ENCODE assay signal across 10 cellular contexts in the genomic region with DNA sequence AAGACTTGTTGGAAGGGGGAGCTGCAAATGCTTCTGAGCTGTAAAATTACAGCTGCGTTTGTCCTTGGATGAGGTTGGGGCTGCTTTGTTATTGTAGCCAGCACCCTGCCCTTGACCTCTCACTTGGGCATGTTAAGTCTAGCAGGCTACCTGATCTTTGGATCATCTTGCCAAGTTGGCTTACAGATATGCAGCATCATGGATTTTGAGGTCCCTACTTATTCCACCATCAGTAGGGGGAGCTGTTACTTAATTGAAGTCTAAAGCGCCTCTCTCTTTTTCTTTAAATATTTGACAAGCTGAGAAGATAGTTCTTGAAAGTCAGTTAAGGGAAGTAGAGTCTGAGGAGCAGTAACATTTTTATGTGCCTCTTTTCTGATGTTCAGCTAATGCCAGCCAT.
A peak's percentile ranks its signal among the peaks of the same experiment; 100 is the strongest.
DNase-seq lines count a peak whose midpoint lies in the region; ATAC-seq and TF ChIP-seq lines count a peak whose summit lies in the region.
"Had no signal": no experiment of that assay in that cellular context is flagged by ENCODE, and none has a peak within 500 bp of the region (broad histone marks: within the 10 kb centered on the region; RNA-seq: fewer than 3 reads in every experiment).

No MANE protein-coding gene starts in this region.

- H3K4me1 ChIP-seq in OCI-LY7 (ENCODE audit: insufficient read depth, low read length, poor library complexity, severe bottlenecking) (no peaks in the 10 kb centered on the region), esophagus squamous epithelium (peaks cover 0 to 3% (median 0%) of the 10 kb centered on the region in 3 donors)
- H3K4me1 ChIP-seq in CD8-positive, alpha-beta T cell (ENCODE audit: insufficient read depth, low read length), result no peaks in the 10 kb centered on the region

- DNase-seq in NCI-H82 (lab: John Stamatoyannopoulos, UW) (peak; percentile 49), NCI-H82 treated with DMSO at 0.1 percent for 48 hours (lab: John Stamatoyannopoulos, UW; ENCODE audit: unreplicated experiment) (no peak), OCI-LY7 (ENCODE audit: low spot score) (peak; percentile 19), esophagus squamous epithelium (lab: John Stamatoyannopoulos, UW) (no peak), smooth muscle cell of the brain vasculature (ENCODE audit: low read depth, low spot score) (peak; percentile 21)
- DNase-seq in activated CD8-positive, alpha-beta memory T cell treated with anti-CD3 and anti-CD28 coated beads, Interleukin-2, amount 50 U/mL, for 48 hours, result no peak
- DNase-seq in CD8-positive, alpha-beta T cell, result no peak
- DNase-seq: CD4-positive, alpha-beta memory T cell had no signal

- no peak overlapping the region for H3K27ac ChIP-seq in OCI-LY7 (ENCODE audit: low read depth, low read length, poor library complexity, severe bottlenecking)
- H3K27ac ChIP-seq in esophagus squamous epithelium, result no peak overlapping the region
- H3K27ac ChIP-seq in CD8-positive, alpha-beta T cell (ENCODE audit: low read depth, low read length), result no peak overlapping the region

- 25 to 43% methylated on average over 2 of the region's 2 CpGs for WGBS in esophagus squamous epithelium, 2 donors

- no peak overlapping the region for H3K4me2 ChIP-seq in OCI-LY7 (ENCODE audit: low read length)

- H3K4me3 ChIP-seq in OCI-LY7 (ENCODE audit: low read depth, low read length, poor library complexity, severe bottlenecking) (no peak overlapping the region), esophagus squamous epithelium (no peak overlapping the region)
- H3K4me3 ChIP-seq in CD8-positive, alpha-beta T cell (ENCODE audit: low read depth, low read length), result no peak overlapping the region

- H3K79me2 ChIP-seq in OCI-LY7 (ENCODE audit: insufficient read depth, low read depth, low read length), result no peaks in the 10 kb centered on the region

- no peaks in the 10 kb centered on the region for H3K27me3 Mint-ChIP-seq in CD8-positive, alpha-beta T cell (ENCODE audit: low read depth)
- H3K27me3 Mint-ChIP-seq: CD4-positive, alpha-beta memory T cell had no signal

- no peaks in the 10 kb centered on the region for H3K27me3 ChIP-seq in esophagus squamous epithelium
- H3K27me3 ChIP-seq in CD8-positive, alpha-beta T cell (ENCODE audit: insufficient read depth, low read length), result no peaks in the 10 kb centered on the region

- intact Hi-C loops in OCI-LY7 (cut with micrococcal nuclease; ENCODE audit: unreplicated experiment) (no loop called here), esophagus squamous epithelium (cut with DNase I) (no loop called here)
- intact Hi-C loops in CD8-positive, alpha-beta T cell (cut with DNase I, micrococcal nuclease), result no loop called here

- H3K27ac Mint-ChIP-seq in CD8-positive, alpha-beta T cell, result no peak overlapping the region
- H3K27ac Mint-ChIP-seq: CD4-positive, alpha-beta memory T cell; T-helper 1 cell treated with Interleukin-12 subunit alpha and Interleukin-12 subunit beta and Interleukin-4 antibody, amounts not matched to agents 30 μg/mL and 1 μg/mL, for 36 hours had no signal

- H3K9me3 Mint-ChIP-seq in CD8-positive, alpha-beta T cell, result no peaks in the 10 kb centered on the region
- H3K9me3 Mint-ChIP-seq: T-helper 1 cell treated with Interleukin-12 subunit alpha and Interleukin-12 subunit beta and Interleukin-4 antibody, amounts not matched to agents 30 μg/mL and 1 μg/mL, for 36 hours had no signal

- H3K4me1 Mint-ChIP-seq in CD8-positive, alpha-beta T cell (ENCODE audit: low read depth), result no peaks in the 10 kb centered on the region
- H3K4me1 Mint-ChIP-seq: CD4-positive, alpha-beta memory T cell had no signal

- BruUV-seq in OCI-LY7 (replicated peaks; lab: Mats Ljungman, UMichigan), result no TSS peak

- H3K36me3 Mint-ChIP-seq in CD8-positive, alpha-beta T cell, result no peaks in the 10 kb centered on the region
- H3K36me3 Mint-ChIP-seq: CD4-positive, alpha-beta memory T cell had no signal

- H2AFZ ChIP-seq in OCI-LY7 (ENCODE audit: low read length), result no peak overlapping the region

- no peak overlapping the region for H3K4me3 Mint-ChIP-seq in CD8-positive, alpha-beta T cell
- H3K4me3 Mint-ChIP-seq: CD4-positive, alpha-beta memory T cell; T-helper 1 cell treated with Interleukin-12 subunit alpha and Interleukin-12 subunit beta and Interleukin-4 antibody, amounts not matched to agents 30 μg/mL and 1 μg/mL, for 36 hours had no signal

- TF ChIP-seq POLR2A in esophagus squamous epithelium (IDR thresholded peaks at IDR 0.05), result no peak

- no peaks in the 10 kb centered on the region for H3K9me2 ChIP-seq in OCI-LY7 (ENCODE audit: insufficient read depth, low read length)

- no peaks in the 10 kb centered on the region for H3K36me3 ChIP-seq in OCI-LY7 (ENCODE audit: insufficient read depth, low read length)
- H3K36me3 ChIP-seq in esophagus squamous epithelium, result no peaks in the 10 kb centered on the region
- no peaks in the 10 kb centered on the region for H3K36me3 ChIP-seq in CD8-positive, alpha-beta T cell (ENCODE audit: insufficient read depth, low read length)

- ATAC-seq in HG02623 (IDR thresholded peaks at IDR 0.05; ENCODE audit: unreplicated experiment), result no peak
- ATAC-seq in CD8-positive, alpha-beta T cell, result no peak

- H3K9me3 ChIP-seq in OCI-LY7 (ENCODE audit: low read length) (no peaks in the 10 kb centered on the region), esophagus squamous epithelium (no peaks in the 10 kb centered on the region)
- no peaks in the 10 kb centered on the region for H3K9me3 ChIP-seq in CD8-positive, alpha-beta T cell (ENCODE audit: low read length)

- TF ChIP-seq CTCF in OCI-LY7 (conservative IDR thresholded peaks at IDR 0.05; ENCODE audit: low read length) (peak; percentile 71), esophagus squamous epithelium (IDR thresholded peaks at IDR 0.05) (peak in 5 of 6 experiments; percentile 11 to 49 (median 14))
- no peak for TF ChIP-seq CTCF in CD8-positive, alpha-beta T cell (IDR thresholded peaks at IDR 0.05)

- H4K20me1 ChIP-seq in OCI-LY7 (ENCODE audit: insufficient read depth, low read length), result no peaks in the 10 kb centered on the region

- CTCF ChIA-PET in OCI-LY7 (lab: Charles Lee; ENCODE audit: unreplicated experiment), result no interaction called here
- CTCF ChIA-PET in CD8-positive, alpha-beta T cell (lab: Charles Lee), result no interaction called here

- POLR2A ChIA-PET in OCI-LY7 (lab: Charles Lee), result no interaction called here
- POLR2A ChIA-PET in CD8-positive, alpha-beta T cell (lab: Charles Lee), result no interaction called here

Comparison
In these comparisons a context has a peak if more than half of its experiments do, and no peak if none do; other contexts are left out.
1. DNase-seq: peak in NCI-H82 (single experiment), OCI-LY7 (single experiment) and smooth muscle cell of the brain vasculature (single experiment); none in NCI-H82 treated with DMSO at 0.1 percent for 48 hours (single experiment), esophagus squamous epithelium (single experiment), activated CD8-positive, alpha-beta memory T cell treated with anti-CD3 and anti-CD28 coated beads, Interleukin-2, amount 50 U/mL, for 48 hours (single experiment) and CD8-positive, alpha-beta T cell (0 of 7).